In genomic region chr1:167728818-167729410, GRCh38 we compare ENCODE assay signal across 28 cellular contexts.
"Had no signal": no experiment of that assay in that cellular context is flagged by ENCODE, and none has a peak within 500 bp of the region (broad histone marks: within the 10 kb centered on the region; RNA-seq: fewer than 3 reads in every experiment).

No MANE protein-coding gene starts in this region.

- H3K27ac Mint-ChIP-seq: activated CD4-positive, alpha-beta memory T cell treated with anti-CD3 and anti-CD28 coated beads for 36 hours; activated CD4-positive, alpha-beta T cell treated with anti-CD3 and anti-CD28 coated beads, Interleukin-2, amount 10 ng/mL, durations not matched to agents 7 days and 5 days; activated naive CD4-positive, alpha-beta T cell treated with anti-CD3 and anti-CD28 coated beads, Interleukin-2, amount 10 ng/mL, durations not matched to agents 7 days and 5 days; activated naive CD8-positive, alpha-beta T cell treated with anti-CD3 and anti-CD28 coated beads for 36 hours; T-helper 17 cell had no signal

- H3K36me3 ChIP-seq: breast epithelium had no signal

- FAIRE-seq: HepG2, RCC 7860, TTC549 had no signal

- H3K27me3 Mint-ChIP-seq: activated CD4-positive, alpha-beta memory T cell treated with anti-CD3 and anti-CD28 coated beads for 36 hours; activated CD4-positive, alpha-beta T cell treated with anti-CD3 and anti-CD28 coated beads, Interleukin-2, amount 10 ng/mL, durations not matched to agents 7 days and 5 days; activated naive CD4-positive, alpha-beta T cell treated with anti-CD3 and anti-CD28 coated beads, Interleukin-2, amount 10 ng/mL, durations not matched to agents 7 days and 5 days; activated naive CD8-positive, alpha-beta T cell treated with anti-CD3 and anti-CD28 coated beads for 36 hours; T-helper 17 cell had no signal

- H3K4me3 ChIP-seq: breast epithelium, SJSA1 had no signal

- H3K9me3 Mint-ChIP-seq: activated CD4-positive, alpha-beta memory T cell treated with anti-CD3 and anti-CD28 coated beads for 36 hours; activated CD4-positive, alpha-beta T cell treated with anti-CD3 and anti-CD28 coated beads, Interleukin-2, amount 10 ng/mL, durations not matched to agents 7 days and 5 days; activated naive CD4-positive, alpha-beta T cell treated with anti-CD3 and anti-CD28 coated beads, Interleukin-2, amount 10 ng/mL, durations not matched to agents 7 days and 5 days; activated naive CD8-positive, alpha-beta T cell treated with anti-CD3 and anti-CD28 coated beads for 36 hours; activated T-cell treated with anti-CD3 and anti-CD28 coated beads, Interleukin-2, amount 50 U/mL, for 4 hours had no signal

- H3K27me3 ChIP-seq: breast epithelium, SJSA1 had no signal

- H3K9me3 ChIP-seq: breast epithelium, SJSA1 had no signal

- ATAC-seq: activated T-cell treated with anti-CD3 and anti-CD28 coated beads, Interleukin-2, amount 50 U/mL, for 4 hours; HepG2; PC-3; SK-N-SH treated with all-trans-retinoic acid at 6 μM for 48 hours; T-helper 17 cell had no signal

- DNase-seq: activated CD4-positive, alpha-beta memory T cell treated with anti-CD3 and anti-CD28 coated beads for 36 hours; activated CD4-positive, alpha-beta T cell treated with anti-CD3 and anti-CD28 coated beads, Interleukin-2, amount 10 ng/mL, durations not matched to agents 7 days and 5 days; activated CD4-positive, CD25-positive, alpha-beta regulatory T cell; activated CD8-positive, alpha-beta memory T cell treated with anti-CD3 and anti-CD28 coated beads for 24 hours; activated gamma-delta T cell; activated naive CD4-positive, alpha-beta T cell treated with anti-CD3 and anti-CD28 coated beads, Interleukin-2, amount 10 ng/mL, durations not matched to agents 7 days and 5 days; activated naive CD8-positive, alpha-beta T cell treated with anti-CD3 and anti-CD28 coated beads for 36 hours; activated T-cell treated with anti-CD3 and anti-CD28 coated beads, Interleukin-2, amount 50 U/mL, for 4 hours; anterior cingulate cortex; caudate nucleus; NCI-H1092; NCI-H1417 treated with DMSO at 0.1 percent for 48 hours; NCI-H1694; NCI-H2029; NCI-H510A treated with DMSO at 0.1 percent for 48 hours; NCI-H69; NK-92 treated with Interleukin-12 subunit alpha and Interleukin-12 subunit beta, amount 100 ng/mL, for 24 hours; PC-3; SHP77; T-helper 17 cell; T-helper 9 cell had no signal

- H3K4me1 ChIP-seq: SJSA1 had no signal

- H3K27ac ChIP-seq: breast epithelium, SJSA1, VCaP had no signal

- H3K4me3 Mint-ChIP-seq: activated CD4-positive, alpha-beta memory T cell treated with anti-CD3 and anti-CD28 coated beads for 36 hours; activated CD4-positive, alpha-beta T cell treated with anti-CD3 and anti-CD28 coated beads, Interleukin-2, amount 10 ng/mL, durations not matched to agents 7 days and 5 days; activated naive CD4-positive, alpha-beta T cell treated with anti-CD3 and anti-CD28 coated beads, Interleukin-2, amount 10 ng/mL, durations not matched to agents 7 days and 5 days; activated naive CD8-positive, alpha-beta T cell treated with anti-CD3 and anti-CD28 coated beads for 36 hours; activated T-cell treated with anti-CD3 and anti-CD28 coated beads, Interleukin-2, amount 50 U/mL, for 4 hours; T-helper 17 cell had no signal
